26 cellular contexts compared by ENCODE assay signal in the genomic region with DNA sequence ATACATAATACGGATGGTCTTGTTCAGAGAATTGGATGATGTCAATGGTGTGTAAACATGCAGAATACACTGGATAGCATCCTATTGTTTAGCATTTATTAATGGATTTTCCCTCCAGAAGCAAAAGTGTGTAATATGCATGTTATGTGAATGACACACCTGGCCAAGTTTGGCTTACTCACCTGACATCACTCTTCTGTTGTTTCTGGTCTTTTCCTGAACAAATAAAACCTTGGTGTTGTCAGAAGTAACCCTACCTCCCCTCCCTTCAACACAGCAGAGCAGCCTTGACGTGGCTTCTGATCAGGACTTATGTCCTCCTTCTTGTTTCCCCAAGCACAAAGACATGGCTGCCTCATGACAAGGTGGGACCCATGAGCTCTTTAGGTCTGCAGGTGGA.
"Had no signal": no experiment of that assay in that cellular context is flagged by ENCODE, and none has a peak within 500 bp of the region (broad histone marks: within the 10 kb centered on the region; RNA-seq: fewer than 3 reads in every experiment).

No MANE protein-coding gene starts in this region.

- ATAC-seq: activated T-cell treated with anti-CD3 and anti-CD28 coated beads, Interleukin-2, amount 50 U/mL, for 4 hours; activated T-helper 17 cell treated with anti-CD3 and anti-CD28 coated beads, Interleukin-2, amount 50 U/mL, for 72 hours; Panc1 had no signal

- H3K27me3 ChIP-seq: adrenal gland, SJCRH30 had no signal

- H3K4me3 ChIP-seq: adrenal gland, SJCRH30 had no signal

- H3K27ac ChIP-seq: adrenal gland, SJCRH30, VCaP had no signal

- H3K36me3 ChIP-seq: adrenal gland, SJCRH30 had no signal

- H3K9ac ChIP-seq: SK-N-SH had no signal

- H3K9me3 ChIP-seq: adrenal gland, SJCRH30, SK-N-SH had no signal

- DNase-seq: activated CD4-positive, alpha-beta memory T cell treated with anti-CD3 and anti-CD28 coated beads for 36 hours; activated CD4-positive, alpha-beta T cell treated with anti-CD3 and anti-CD28 coated beads, Interleukin-2, amount 10 ng/mL, durations not matched to agents 7 days and 5 days; activated CD4-positive, CD25-positive, alpha-beta regulatory T cell; activated CD8-positive, alpha-beta memory T cell treated with anti-CD3 and anti-CD28 coated beads for 24 hours; activated gamma-delta T cell treated with Interleukin-2 at 50 U/mL for 16 hours; activated naive CD4-positive, alpha-beta T cell treated with anti-CD3 and anti-CD28 coated beads, Interleukin-2, amount 10 ng/mL, durations not matched to agents 7 days and 5 days; activated naive CD8-positive, alpha-beta T cell treated with anti-CD3 and anti-CD28 coated beads, Interleukin-2, amount 10 ng/mL, durations not matched to agents 7 days and 5 days; activated T-cell treated with anti-CD3 and anti-CD28 coated beads, Interleukin-2, amount 50 U/mL, for 4 hours; adrenal gland; anterior cingulate cortex; caudate nucleus; IMR-90; Kasumi-1; KBM-7; NCI-H1105 treated with DMSO at 0.1 percent for 48 hours; NCI-H2171 treated with DMSO at 0.1 percent for 48 hours; NCI-H226; NCI-H526; Right ventricle myocardium superior; RPMI8226; SJCRH30; SK-N-SH; T-helper 1 cell had no signal

- H3K9me2 ChIP-seq: SK-N-SH had no signal

- H3K4me1 ChIP-seq: adrenal gland, SJCRH30 had no signal

- H3K4me2 ChIP-seq: SK-N-SH had no signal
